ENCODE assay signal across 8 cellular contexts in genomic region chr14:89165189-89165809, GRCh38.
A peak's percentile ranks its signal among the peaks of the same experiment; 100 is the strongest.
DNase-seq lines count a peak whose midpoint lies in the region; ATAC-seq and TF ChIP-seq lines count a peak whose summit lies in the region.

No MANE protein-coding gene starts in this region.

- TF ChIP-seq EP300 in gastroesophageal sphincter (IDR thresholded peaks at IDR 0.05): no peak

- no peak overlapping the region for H2AFZ ChIP-seq in MM.1S (ENCODE audit: low read length)

- H3K9me2 ChIP-seq in MM.1S (replicated peaks; ENCODE audit: insufficient read depth, low read length): no peaks in the 10 kb centered on the region

- peak overlapping the region; percentile 81 for H3K27ac ChIP-seq in MM.1S (ENCODE audit: low read length)
- H3K27ac ChIP-seq in gastroesophageal sphincter: peak overlapping the region; percentile 19 to 70 (median 59)
- H3K27ac ChIP-seq in stomach smooth muscle (ENCODE audit: low read length): peak overlapping the region; percentile 31

- TF ChIP-seq POLR2A in gastroesophageal sphincter (IDR thresholded peaks at IDR 0.05): no peak

- H3K9ac ChIP-seq in MM.1S (ENCODE audit: low read length): peak overlapping the region; percentile 62
- H3K9ac ChIP-seq in stomach smooth muscle (ENCODE audit: low read length in 2 of 2): peak overlapping the region; percentile 37 to 65

- H3K4me3 ChIP-seq in MM.1S (ENCODE audit: low read length): peak overlapping the region; percentile 42
- peak overlapping the region; percentile 9 to 22 for H3K4me3 ChIP-seq in gastroesophageal sphincter
- H3K4me3 ChIP-seq in stomach smooth muscle (ENCODE audit: low read length in 2 of 2): peak overlapping the region; percentile 40 to 65

- no peaks in the 10 kb centered on the region for H4K20me1 ChIP-seq in MM.1S (ENCODE audit: insufficient read depth, low read length)

- TF ChIP-seq CTCF in MM.1S (IDR thresholded peaks at IDR 0.05; ENCODE audit: low read length): no peak
- no peak for TF ChIP-seq CTCF in gastroesophageal sphincter (IDR thresholded peaks at IDR 0.05)

- peaks cover 19% of the 10 kb centered on the region for H3F3A ChIP-seq in MM.1S (ENCODE audit: insufficient read depth, low read length)

- ATAC-seq in GM18502 (IDR thresholded peaks at IDR 0.05; ENCODE audit: poor library complexity, unreplicated experiment): peak; percentile 78
- peak; percentile 54 for ATAC-seq in GM21576 (IDR thresholded peaks at IDR 0.05; ENCODE audit: unreplicated experiment)
- peak; percentile 52 for ATAC-seq in gastroesophageal sphincter

- peak; percentile 63 for DNase-seq in MM.1S
- DNase-seq in HPDE6-E6E7 (ENCODE audit: extremely low spot score): no peak
- no peak for DNase-seq in stimulated activated naive CD4-positive, alpha-beta T cell treated with Interleukin-2 at 50 U/mL for 16 hours (lab: John Stamatoyannopoulos, UW)
- no peak for DNase-seq in NCI-H1092 (lab: John Stamatoyannopoulos, UW)

- H3K27me3 ChIP-seq in MM.1S (replicated peaks; ENCODE audit: insufficient read depth, low read length) (no peaks in the 10 kb centered on the region), gastroesophageal sphincter (no peaks in the 10 kb centered on the region), stomach smooth muscle (ENCODE audit: control insufficient read depth in 1 of 2, insufficient read depth in 2 of 2, low read length in 2 of 2) (no peaks in the 10 kb centered on the region)

- H3K4me1 ChIP-seq in MM.1S (ENCODE audit: low read length): peaks cover 8% of the 10 kb centered on the region
- peaks cover 0 to 29% (median 11%) of the 10 kb centered on the region in 3 donors for H3K4me1 ChIP-seq in gastroesophageal sphincter
- H3K4me1 ChIP-seq in stomach smooth muscle (ENCODE audit: control insufficient read depth, insufficient read depth, low read length): peaks cover 7% of the 10 kb centered on the region

- H3K9me3 ChIP-seq in MM.1S (replicated peaks; ENCODE audit: insufficient read depth, low read length): no peaks in the 10 kb centered on the region
- H3K9me3 ChIP-seq in gastroesophageal sphincter: no peaks in the 10 kb centered on the region
- peaks cover 0 to 2% of the 10 kb centered on the region in 2 donors for H3K9me3 ChIP-seq in stomach smooth muscle (ENCODE audit: control insufficient read depth in 2 of 2, low read length in 2 of 2)

- no peaks in the 10 kb centered on the region for H3K36me3 ChIP-seq in MM.1S (replicated peaks; ENCODE audit: insufficient read depth, low read length)
- peaks cover 0 to 26% of the 10 kb centered on the region in 2 donors for H3K36me3 ChIP-seq in gastroesophageal sphincter
- H3K36me3 ChIP-seq in stomach smooth muscle (ENCODE audit: control insufficient read depth in 2 of 2, insufficient read depth in 2 of 2, low read length in 2 of 2): peaks cover 12 to 15% of the 10 kb centered on the region in 2 donors

- peak overlapping the region; percentile 88 for H3K4me2 ChIP-seq in MM.1S (ENCODE audit: low read depth, low read length)

- WGBS in gastroesophageal sphincter (ENCODE audit: low coverage in 1 of 2), 2 donors: 21 to 25% methylated on average over 4 to 7 of the region's 9 CpGs

- H3K79me2 ChIP-seq in MM.1S (ENCODE audit: low read length): peaks cover 7% of the 10 kb centered on the region; the same call in 1 of the 2 replicates

Comparison
In these comparisons a context has a peak if more than half of its experiments do, and no peak if none do; other contexts are left out.
1. H3K27ac ChIP-seq: peak in every context shown above with its lines; median percentile 81 in MM.1S; 59 in gastroesophageal sphincter; 31 in stomach smooth muscle.